ENCODE assay signal across 18 cellular contexts in the genomic region with DNA sequence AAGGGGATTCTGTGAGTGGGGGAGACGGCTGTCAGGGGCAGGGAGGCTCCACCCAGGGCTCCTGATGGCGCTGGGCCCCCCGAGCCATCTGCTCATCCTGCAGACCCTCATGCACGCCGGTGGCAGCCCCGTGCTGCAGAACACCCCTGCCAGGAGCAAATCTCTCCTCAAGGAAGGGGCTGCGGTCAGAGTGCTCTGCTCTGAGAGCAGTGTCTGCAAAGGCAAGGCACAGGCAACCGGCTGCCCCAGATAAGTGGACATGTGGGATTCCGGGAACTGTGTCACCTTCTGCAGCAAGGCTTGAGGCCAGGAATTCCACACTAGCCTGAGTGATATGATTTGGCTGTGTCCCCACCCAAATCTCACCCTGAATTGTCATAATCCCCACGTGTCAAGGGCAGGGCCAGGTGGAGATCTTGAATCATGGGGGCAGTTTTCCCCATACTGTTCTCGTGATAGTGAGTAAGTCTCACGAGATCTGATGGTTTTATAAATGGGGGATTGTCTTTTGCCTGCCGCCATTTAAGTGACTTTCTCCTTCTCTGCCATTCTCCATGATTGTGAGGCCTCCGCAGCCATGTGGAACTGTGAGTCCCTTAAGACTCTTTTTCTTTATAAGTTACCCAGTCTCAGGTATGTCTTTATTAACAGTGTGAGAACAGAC.
"Had no signal": no experiment of that assay in that cellular context is flagged by ENCODE, and none has a peak within 500 bp of the region (broad histone marks: within the 10 kb centered on the region; RNA-seq: fewer than 3 reads in every experiment).

No MANE protein-coding gene starts in this region.

- H3K27me3 Mint-ChIP-seq: activated CD4-positive, alpha-beta T cell treated with anti-CD3 and anti-CD28 coated beads, Interleukin-2, amount 10 ng/mL, durations not matched to agents 7 days and 5 days; natural killer cell treated with Interleukin-12 subunit alpha and Interleukin-12 subunit beta and Interleukin-15 and Interleukin-18, amount 100 ng/mL, for 72 hours had no signal

- H3K4me1 Mint-ChIP-seq: activated CD4-positive, alpha-beta T cell treated with anti-CD3 and anti-CD28 coated beads, Interleukin-2, amount 10 ng/mL, durations not matched to agents 7 days and 5 days; stimulated activated memory B cell treated with anti-CD40 and anti-IgM and Interleukin-4, amounts not matched to agents 10 μg/mL and 1 μg/mL and 100 μg/mL, for 72 hours had no signal

- H3K27ac ChIP-seq: brain microvascular endothelial cell, pancreas, right lobe of liver, skin epidermis, testis, vagina had no signal

- H3K36me3 Mint-ChIP-seq: activated naive CD4-positive, alpha-beta T cell treated with anti-CD3 and anti-CD28 coated beads, Interleukin-2, amount 50 U/mL, for 72 hours; natural killer cell treated with Interleukin-12 subunit alpha and Interleukin-12 subunit beta and Interleukin-15 and Interleukin-18, amount 100 ng/mL, for 72 hours; stimulated activated memory B cell treated with anti-CD40 and anti-IgM and Interleukin-4, amounts not matched to agents 10 μg/mL and 1 μg/mL and 100 μg/mL, for 72 hours had no signal

- H3K27me3 ChIP-seq: brain microvascular endothelial cell, pancreas, right lobe of liver, testis, vagina had no signal

- ATAC-seq: activated CD8-positive, alpha-beta T cell treated with anti-CD3 and anti-CD28 coated beads, Interleukin-2, amount 10 ng/mL, durations not matched to agents 7 days and 5 days; activated naive CD4-positive, alpha-beta T cell treated with anti-CD3 and anti-CD28 coated beads, Interleukin-2, amount 50 U/mL, for 72 hours; natural killer cell treated with Interleukin-12 subunit alpha and Interleukin-12 subunit beta and Interleukin-15 and Interleukin-18, amount 100 ng/mL, for 72 hours; pancreas; right lobe of liver; stimulated activated memory B cell treated with anti-CD40 and anti-IgM and Interleukin-4, amounts not matched to agents 10 μg/mL and 1 μg/mL and 100 μg/mL, for 72 hours had no signal

- DNase-seq: activated CD4-positive, alpha-beta T cell treated with anti-CD3 and anti-CD28 coated beads, Interleukin-2, amount 10 ng/mL, durations not matched to agents 7 days and 5 days; activated CD4-positive, CD25-positive, alpha-beta regulatory T cell treated with anti-CD3 and anti-CD28 coated beads, Interleukin-2, amount 50 U/mL, for 72 hours; activated CD8-positive, alpha-beta T cell treated with anti-CD3 and anti-CD28 coated beads, Interleukin-2, amount 10 ng/mL, durations not matched to agents 7 days and 5 days; brain microvascular endothelial cell; central memory CD4-positive, alpha-beta T cell; cortex of kidney; foreskin fibroblast; hippocampal formation; pancreas; right lobe of liver; testis; trophoblast cell had no signal

- H3K9me3 ChIP-seq: pancreas, right lobe of liver, testis, vagina had no signal

- H3K4me1 ChIP-seq: pancreas, right lobe of liver, testis, vagina had no signal

- H3K27ac Mint-ChIP-seq: activated CD4-positive, alpha-beta T cell treated with anti-CD3 and anti-CD28 coated beads, Interleukin-2, amount 10 ng/mL, durations not matched to agents 7 days and 5 days; activated CD8-positive, alpha-beta T cell treated with anti-CD3 and anti-CD28 coated beads, Interleukin-2, amount 10 ng/mL, durations not matched to agents 7 days and 5 days; activated naive CD4-positive, alpha-beta T cell treated with anti-CD3 and anti-CD28 coated beads, Interleukin-2, amount 50 U/mL, for 72 hours; natural killer cell treated with Interleukin-12 subunit alpha and Interleukin-12 subunit beta and Interleukin-15 and Interleukin-18, amount 100 ng/mL, for 72 hours; stimulated activated memory B cell treated with anti-CD40 and anti-IgM and Interleukin-4, amounts not matched to agents 10 μg/mL and 1 μg/mL and 100 μg/mL, for 72 hours; T-helper 1 cell treated with Interleukin-12 subunit alpha and Interleukin-12 subunit beta and Interleukin-4 antibody, amounts not matched to agents 30 μg/mL and 1 μg/mL, for 36 hours had no signal

- H3K4me3 Mint-ChIP-seq: activated CD4-positive, alpha-beta T cell treated with anti-CD3 and anti-CD28 coated beads, Interleukin-2, amount 10 ng/mL, durations not matched to agents 7 days and 5 days; activated CD8-positive, alpha-beta T cell treated with anti-CD3 and anti-CD28 coated beads, Interleukin-2, amount 10 ng/mL, durations not matched to agents 7 days and 5 days; natural killer cell treated with Interleukin-12 subunit alpha and Interleukin-12 subunit beta and Interleukin-15 and Interleukin-18, amount 100 ng/mL, for 72 hours; stimulated activated memory B cell treated with anti-CD40 and anti-IgM and Interleukin-4, amounts not matched to agents 10 μg/mL and 1 μg/mL and 100 μg/mL, for 72 hours; T-helper 1 cell treated with Interleukin-12 subunit alpha and Interleukin-12 subunit beta and Interleukin-4 antibody, amounts not matched to agents 30 μg/mL and 1 μg/mL, for 36 hours had no signal

- H3K4me3 ChIP-seq: pancreas, right lobe of liver, skin epidermis, testis, vagina had no signal

- H3K36me3 ChIP-seq: brain microvascular endothelial cell, pancreas, right lobe of liver, vagina had no signal

- H3K9me3 Mint-ChIP-seq: activated CD4-positive, alpha-beta T cell treated with anti-CD3 and anti-CD28 coated beads, Interleukin-2, amount 10 ng/mL, durations not matched to agents 7 days and 5 days; activated naive CD4-positive, alpha-beta T cell treated with anti-CD3 and anti-CD28 coated beads, Interleukin-2, amount 50 U/mL, for 72 hours; natural killer cell treated with Interleukin-12 subunit alpha and Interleukin-12 subunit beta and Interleukin-15 and Interleukin-18, amount 100 ng/mL, for 72 hours; stimulated activated memory B cell treated with anti-CD40 and anti-IgM and Interleukin-4, amounts not matched to agents 10 μg/mL and 1 μg/mL and 100 μg/mL, for 72 hours; T-helper 1 cell treated with Interleukin-12 subunit alpha and Interleukin-12 subunit beta and Interleukin-4 antibody, amounts not matched to agents 30 μg/mL and 1 μg/mL, for 36 hours had no signal
